In the genomic region with DNA sequence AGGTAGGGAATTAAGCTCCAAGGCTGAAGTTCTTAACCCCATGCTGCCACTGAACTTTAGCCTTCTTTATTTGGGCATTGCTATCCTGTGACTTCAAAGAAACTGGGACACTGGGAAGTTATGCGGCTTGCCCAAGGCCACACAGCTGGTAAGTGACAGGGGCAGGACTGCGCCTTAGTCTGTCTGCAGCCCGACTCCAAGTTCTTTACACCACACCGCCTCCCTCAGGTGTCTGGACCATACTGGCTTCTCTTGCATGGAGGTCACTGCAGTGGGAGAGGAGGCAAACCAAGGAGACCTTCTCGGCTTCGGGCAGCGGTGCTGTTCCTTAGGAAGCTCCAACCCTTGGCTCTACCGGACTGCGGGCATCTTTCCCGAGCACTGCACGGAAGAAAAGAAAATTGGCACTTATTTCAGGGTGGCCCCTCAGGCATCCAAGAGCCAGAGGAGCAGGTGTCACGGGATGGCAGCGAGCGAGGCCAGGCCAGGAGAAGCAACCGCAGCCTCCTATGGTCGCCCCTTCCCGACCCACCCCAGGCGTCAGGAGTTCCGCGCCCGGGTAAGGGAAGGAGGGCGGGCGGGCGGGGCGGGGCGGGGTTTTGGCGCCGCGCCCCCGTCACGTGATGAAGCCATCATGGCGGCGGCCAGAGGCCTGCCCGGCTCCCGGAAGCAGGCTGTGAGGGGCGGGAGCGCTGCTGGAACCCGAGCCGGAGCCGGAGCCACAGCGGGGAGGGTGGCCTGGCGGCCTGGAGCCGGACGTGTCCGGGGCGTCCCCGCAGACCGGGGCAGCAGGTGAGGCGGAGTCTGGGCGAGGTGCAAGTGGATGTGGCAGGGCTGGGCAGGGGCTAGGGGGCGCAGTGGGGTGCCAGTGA, we compare ENCODE assay signal across 8 cellular contexts. TPM values are rescaled to one million over a fixed set of nuclear protein-coding genes. Genes with fewer than 3 reads are reported as not detected.
DNase-seq lines count a peak whose midpoint lies in the region; ATAC-seq and TF ChIP-seq lines count a peak whose summit lies in the region.

No MANE protein-coding gene starts in this region.

- ATAC-seq in GM21528 (IDR thresholded peaks at IDR 0.05; ENCODE audit: low FRiP score, unreplicated experiment) (peak; percentile 66), thoracic aorta (ENCODE audit: insufficient number of reproducible peaks, low FRiP score, low read depth) (peak; percentile 65)

- H3K4me1 ChIP-seq in neuron (ENCODE audit: insufficient read depth, low read length) (peaks cover 15% of the 10 kb centered on the region), thoracic aorta (ENCODE audit: control insufficient read depth in 1 of 2, low read depth in 2 of 2) (peaks cover 11 to 22% of the 10 kb centered on the region in 2 donors)

- TF ChIP-seq CTCF in thoracic aorta (IDR thresholded peaks at IDR 0.05) = no peak

- H2AFZ ChIP-seq in neuron (ENCODE audit: low read depth, low read length) = peak overlapping the region; percentile 81

- peak overlapping the region; percentile 65 for H3K4me3 ChIP-seq in neuron (ENCODE audit: low read length)
- H3K4me3 ChIP-seq in thoracic aorta = peak overlapping the region; percentile 96

- in situ Hi-C loops in KBM-7 (cut with MboI; ENCODE audit: low pct_unique_long_range_greater_than_20kb, low sequenced_read_pairs) = no loop called here

- H3K27ac ChIP-seq in thoracic aorta = peak overlapping the region; percentile 85 to 92

- peak; percentile 52 for DNase-seq in DMS79 treated with DMSO at 0.1 percent for 48 hours (lab: John Stamatoyannopoulos, UW)
- DNase-seq in KBM-7 = peak; percentile 58
- peak; percentile 77 for DNase-seq in RPMI7951 (ENCODE audit: low read depth)
- DNase-seq in activated gamma-delta T cell treated with Interleukin-2 at 50 U/mL for 16 hours = peak; percentile 60
- DNase-seq in foreskin melanocyte = peak; percentile 64
- DNase-seq in thoracic aorta (ENCODE audit: low spot score) = peak; percentile 46

- peaks cover 15% of the 10 kb centered on the region for H3K36me3 ChIP-seq in neuron (ENCODE audit: insufficient read depth, low read length)
- peaks cover 11% of the 10 kb centered on the region for H3K36me3 ChIP-seq in thoracic aorta

- no peaks in the 10 kb centered on the region for H3K27me3 ChIP-seq in neuron (ENCODE audit: insufficient read depth, low read length)
- no peaks in the 10 kb centered on the region for H3K27me3 ChIP-seq in thoracic aorta (replicated peaks; ENCODE audit: insufficient read depth)

- no peaks in the 10 kb centered on the region for H3K9me3 ChIP-seq in neuron (ENCODE audit: low read length)
- H3K9me3 ChIP-seq in thoracic aorta = no peaks in the 10 kb centered on the region

RNA-seq across cellular contexts. Expression of a gene that starts 16.4 kb away (rescaled TPM):
- 11.3 and 12.6 TPM in 2 replicates for total RNA-seq in RPMI7951 (2014; rRNA removed; shearing (Covaris generic))
- under 1 TPM; 0.78 to 0.95 TPM for total RNA-seq in thoracic aorta

RNA-seq across cellular contexts. Expression of a gene that starts 19.7 kb away (rescaled TPM):
- 11.1 and 13.8 TPM in 2 replicates for total RNA-seq in RPMI7951 (2014; rRNA removed; shearing (Covaris generic))
- total RNA-seq in thoracic aorta = 10 to 100 TPM; 25.7 to 37.5 TPM

RNA-seq across cellular contexts. Expression of a gene that starts 43.6 kb away (rescaled TPM):
- 480 and 497 TPM in 2 replicates for total RNA-seq in RPMI7951 (2014; rRNA removed; shearing (Covaris generic))
- total RNA-seq in thoracic aorta = 100 to 1,000 TPM; 305 to 445 TPM

RNA-seq across cellular contexts. Expression of a gene that starts 44.7 kb away (rescaled TPM):
- 0.96 and 1.1 TPM in 2 replicates for total RNA-seq in RPMI7951 (2014; rRNA removed; shearing (Covaris generic))
- 1 to 10 TPM; 2.1 to 8.3 TPM for total RNA-seq in thoracic aorta

RNA-seq across cellular contexts. Expression of a gene that starts 47.8 kb away (rescaled TPM):
- total RNA-seq in RPMI7951 (2014; rRNA removed; shearing (Covaris generic)) = 55.9 and 60.0 TPM in 2 replicates
- total RNA-seq in thoracic aorta = 10 to 100 TPM; 23.4 to 49.4 TPM

Comparison
In these comparisons a context has a peak if more than half of its experiments do, and no peak if none do; other contexts are left out.
1. Peak in every context shown above with its lines: DNase-seq, ATAC-seq, H3K4me3 ChIP-seq and H3K27ac ChIP-seq.